18 cellular contexts compared by ENCODE assay signal in genomic region chr7:151254316-151254715, GRCh38. TPM values are rescaled to one million over a fixed set of nuclear protein-coding genes. Genes with fewer than 3 reads are reported as not detected.
DNase-seq lines count a peak whose midpoint lies in the region; ATAC-seq and TF ChIP-seq lines count a peak whose summit lies in the region.
"Had no signal": no experiment of that assay in that cellular context is flagged by ENCODE, and none has a peak within 500 bp of the region (broad histone marks: within the 10 kb centered on the region; RNA-seq: fewer than 3 reads in every experiment).

No MANE protein-coding gene starts in this region.

- H3K27me3 Mint-ChIP-seq in CD4-positive, CD25-positive, alpha-beta regulatory T cell: peaks cover 71% of the 10 kb centered on the region
- H3K27me3 Mint-ChIP-seq in neural crest cell (ENCODE audit: low read depth): peaks cover 16% of the 10 kb centered on the region

- TF ChIP-seq POLR2A in gastroesophageal sphincter (IDR thresholded peaks at IDR 0.05): no peak

- H3K9me3 Mint-ChIP-seq in CD4-positive, CD25-positive, alpha-beta regulatory T cell: peaks cover 0 to 1% (median 0%) of the 10 kb centered on the region in 7 donors
- no peaks in the 10 kb centered on the region for H3K9me3 Mint-ChIP-seq in neural crest cell

- H3K4me1 ChIP-seq in CD4-positive, CD25-positive, alpha-beta regulatory T cell (ENCODE audit: control insufficient read depth, insufficient read depth, low read length, poor library complexity, severe bottlenecking): peaks cover 7% of the 10 kb centered on the region
- peaks cover 0 to 39% (median 28%) of the 10 kb centered on the region in 3 donors for H3K4me1 ChIP-seq in gastroesophageal sphincter

- H3K36me3 Mint-ChIP-seq in CD4-positive, CD25-positive, alpha-beta regulatory T cell: peaks cover 5% of the 10 kb centered on the region
- H3K36me3 Mint-ChIP-seq in neural crest cell (ENCODE audit: low read depth): no peaks in the 10 kb centered on the region

- peaks cover 11% of the 10 kb centered on the region for H3K27me3 ChIP-seq in CD4-positive, CD25-positive, alpha-beta regulatory T cell (ENCODE audit: control insufficient read depth, insufficient read depth, low read length)
- H3K27me3 ChIP-seq in gastroesophageal sphincter: no peaks in the 10 kb centered on the region

- ATAC-seq in CD4-positive, CD25-positive, alpha-beta regulatory T cell (ENCODE audit: low read depth in 2 of 2): no peak
- ATAC-seq in gastroesophageal sphincter (no peak), left lobe of liver (peak; percentile 22), GM19351 (IDR thresholded peaks at IDR 0.05; ENCODE audit: unreplicated experiment) (no peak), HG03469 (IDR thresholded peaks at IDR 0.05; ENCODE audit: unreplicated experiment) (no peak)

- H3K36me3 ChIP-seq in CD4-positive, CD25-positive, alpha-beta regulatory T cell (ENCODE audit: control insufficient read depth, insufficient read depth, low read length): no peaks in the 10 kb centered on the region
- H3K36me3 ChIP-seq in gastroesophageal sphincter: no peaks in the 10 kb centered on the region
- H3K36me3 ChIP-seq: HAP-1 had no signal

- no peak overlapping the region for H3K4me3 ChIP-seq in CD4-positive, CD25-positive, alpha-beta regulatory T cell (ENCODE audit: low read depth, low read length)
- H3K4me3 ChIP-seq in gastroesophageal sphincter: no peak overlapping the region
- H3K4me3 ChIP-seq: HAP-1 had no signal

- TF ChIP-seq CTCF in gastroesophageal sphincter (IDR thresholded peaks at IDR 0.05) (no peak), neural crest cell (conservative IDR thresholded peaks at IDR 0.05) (no peak)

- no peak for TF ChIP-seq EP300 in gastroesophageal sphincter (IDR thresholded peaks at IDR 0.05)

- no peak for DNase-seq in CD4-positive, CD25-positive, alpha-beta regulatory T cell
- no peak for DNase-seq in left lobe of liver (ENCODE audit: low spot score)
- no peak for DNase-seq in neural crest cell (ENCODE audit: low read depth, low spot score)
- DNase-seq in KBM-7: no peak
- no peak for DNase-seq in NOMO-1 treated with dmso at 0.1 percent for 144 hours (lab: John Stamatoyannopoulos, UW; ENCODE audit: unreplicated experiment)
- DNase-seq: Caco-2, DMS53, KG1, NCI-H1048, NCI-H2107, NCI-H345, NCI-H526 treated with DMSO at 0.1 percent for 48 hours, SHP77 had no signal

- H3K4me3 Mint-ChIP-seq in CD4-positive, CD25-positive, alpha-beta regulatory T cell: peak overlapping the region in 3 of 4 donors; percentile 27 to 63 (median 31)
- peak overlapping the region; percentile 48 for H3K4me3 Mint-ChIP-seq in neural crest cell

- no peaks in the 10 kb centered on the region for H3K9me3 ChIP-seq in CD4-positive, CD25-positive, alpha-beta regulatory T cell (ENCODE audit: control insufficient read depth in 2 of 2, low read length in 2 of 2)
- no peaks in the 10 kb centered on the region for H3K9me3 ChIP-seq in gastroesophageal sphincter
- H3K9me3 ChIP-seq: Caco-2, HAP-1 had no signal

- WGBS in gastroesophageal sphincter (ENCODE audit: low coverage in 1 of 2), 2 donors: 30 to 50% methylated on average over 1 to 2 of the region's 7 CpGs

- in situ Hi-C loops in KBM-7 (cut with MboI; ENCODE audit: low pct_unique_long_range_greater_than_20kb, low sequenced_read_pairs): no loop called here

- H3K4me1 Mint-ChIP-seq in CD4-positive, CD25-positive, alpha-beta regulatory T cell: peaks cover 0 to 30% (median 4%) of the 10 kb centered on the region in 4 donors
- H3K4me1 Mint-ChIP-seq in neural crest cell: peaks cover 43% of the 10 kb centered on the region

- H3K27ac ChIP-seq in CD4-positive, CD25-positive, alpha-beta regulatory T cell (ENCODE audit: insufficient read depth, low read length, poor library complexity, severe bottlenecking): no peak overlapping the region
- H3K27ac ChIP-seq in gastroesophageal sphincter: peak overlapping the region in 3 of 4 donors; percentile 92 to 96 (median 96)

- peak overlapping the region in 1 of 3 donors; percentile 78 for H3K27ac Mint-ChIP-seq in CD4-positive, CD25-positive, alpha-beta regulatory T cell
- no peak overlapping the region for H3K27ac Mint-ChIP-seq in neural crest cell (ENCODE audit: unreplicated experiment)

RNA-seq across cellular contexts. Expression of gene SMARCD3, which starts 5.8 kb away (rescaled TPM):
- total RNA-seq in CD4-positive, CD25-positive, alpha-beta regulatory T cell: 4.7 TPM
- 1 to 10 TPM; 1.5 to 4.4 (median 2.1) TPM for polyA plus RNA-seq in CD4-positive, CD25-positive, alpha-beta regulatory T cell
- total RNA-seq in gastroesophageal sphincter (10 to 100 TPM; 23.6 to 45.1 (median 39.8) TPM), left lobe of liver (2.2 TPM), neural crest cell (46.7 and 50.7 TPM in 2 replicates)

RNA-seq across cellular contexts. Expression of gene CHPF2, which starts 22.0 kb away (rescaled TPM):
- 38.8 TPM for total RNA-seq in CD4-positive, CD25-positive, alpha-beta regulatory T cell
- 10 to 100 TPM; 18.8 to 24.8 (median 23.0) TPM for polyA plus RNA-seq in CD4-positive, CD25-positive, alpha-beta regulatory T cell
- total RNA-seq in gastroesophageal sphincter (10 to 100 TPM; 18.0 to 38.1 (median 25.7) TPM), left lobe of liver (16.1 TPM), neural crest cell (33.1 and 34.1 TPM in 2 replicates)

RNA-seq across cellular contexts. Expression of gene ABCF2, which starts 27.3 kb away (rescaled TPM):
- 16.3 TPM for total RNA-seq in CD4-positive, CD25-positive, alpha-beta regulatory T cell
- polyA plus RNA-seq in CD4-positive, CD25-positive, alpha-beta regulatory T cell: 10 to 100 TPM; 25.9 to 31.4 (median 29.7) TPM
- total RNA-seq in gastroesophageal sphincter (10 to 100 TPM; 30.5 to 43.1 (median 36.5) TPM), left lobe of liver (7.8 TPM), neural crest cell (67.0 and 68.2 TPM in 2 replicates)

RNA-seq across cellular contexts. Expression of gene H2BK1, which starts 44.0 kb away (rescaled TPM):
- total RNA-seq in CD4-positive, CD25-positive, alpha-beta regulatory T cell: 3.8 TPM
- not detected for polyA plus RNA-seq in CD4-positive, CD25-positive, alpha-beta regulatory T cell
- total RNA-seq in gastroesophageal sphincter: not detected
- not detected for total RNA-seq in left lobe of liver
- not detected in 2 replicates for total RNA-seq in neural crest cell
- total RNA-seq: Caco-2, M059J had no signal
